Comparison of ENCODE assay signal across 8 cellular contexts in the genomic region with DNA sequence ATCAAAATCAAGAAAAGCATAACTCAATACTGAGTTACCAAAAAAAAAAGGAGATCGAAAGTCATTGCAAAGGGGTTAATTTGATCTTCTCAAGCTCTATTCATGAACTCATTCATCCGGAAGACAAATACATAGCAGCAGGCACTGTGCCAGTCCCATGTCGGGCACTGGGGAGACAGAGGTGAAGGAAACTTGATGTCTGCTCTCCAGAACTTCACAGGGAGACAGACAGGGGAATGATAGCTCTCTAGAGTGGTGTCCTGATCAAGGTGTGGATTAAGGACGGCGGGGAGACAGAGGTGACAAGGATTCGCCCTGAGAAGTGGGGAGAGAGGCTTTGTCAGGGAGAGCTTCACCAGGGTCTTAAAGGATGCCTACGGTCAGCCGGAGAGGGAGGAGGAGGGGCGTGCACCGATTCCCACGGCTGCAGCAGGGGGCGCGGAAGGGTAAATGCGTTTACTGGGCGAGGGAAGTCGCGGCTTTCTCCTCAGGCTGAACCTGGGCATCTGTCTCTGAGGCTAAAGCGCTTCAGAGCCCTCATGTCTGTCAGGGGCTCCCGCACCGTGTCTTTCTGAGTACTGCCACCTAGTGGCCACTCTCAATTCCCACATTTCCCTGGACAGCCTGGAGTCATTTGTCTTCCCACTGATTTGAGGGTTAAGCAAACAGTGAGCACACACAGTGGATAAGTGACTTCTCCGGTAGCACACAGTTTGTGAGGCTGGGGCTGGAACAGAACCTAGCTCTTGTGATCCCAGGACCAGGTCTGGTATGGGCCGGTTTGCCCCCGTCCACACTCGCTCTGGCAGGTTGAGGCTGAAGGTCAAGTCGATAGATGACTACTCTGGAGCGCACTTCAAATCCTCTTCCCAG.
DNase-seq lines count a peak whose midpoint lies in the region; ATAC-seq, FAIRE-seq and TF ChIP-seq lines count a peak whose summit lies in the region.

No MANE protein-coding gene starts in this region.

- DNase-seq in A549 (ENCODE audit: low read depth in 1 of 2, low spot score in 1 of 2) (peak; percentile 67 to 71), NCI-H446 (lab: John Stamatoyannopoulos, UW) (peak; percentile 89 to 94), dedifferentiated amniotic fluid mesenchymal stem cell (ENCODE audit: extremely low spot score) (peak; percentile 79)
- peak; percentile 63 to 65 for DNase-seq in activated CD4-positive, alpha-beta T cell treated with anti-CD3 and anti-CD28 coated beads for 4 hours
- DNase-seq in stimulated activated CD4-positive, alpha-beta T cell treated with anti-CD3 and anti-CD28 coated beads, Interleukin-4, amount 100 ng/mL, for 24 hours, result peak; percentile 75

- no peak overlapping the region for H3K9ac ChIP-seq in liver (ENCODE audit: low read depth in 1 of 2, low read length in 2 of 2)

- H3K27ac ChIP-seq in A549 (peak overlapping the region in 1 of 2 experiments; percentile 70; a peak in 4 of 6 replicates), liver (ENCODE audit: low read depth in 1 of 2, low read length in 2 of 2) (no peak overlapping the region)

- no peak for TF ChIP-seq POLR2A in A549 (IDR thresholded peaks at IDR 0.05; ENCODE audit: low read length)

- H3K4me2 ChIP-seq in A549, result peak overlapping the region; percentile 92

- POLR2A ChIA-PET in A549 (lab: Yijun Ruan, JAX), result interaction anchor here (0.6 to 0.7 kb wide), 2 partner anchors 135 to 153 kb away, joined by 4 to 5 read pairs; a partner anchor contains a TSS

- ATAC-seq in A549 (peak; percentile 94 to 99), GM18519 (IDR thresholded peaks at IDR 0.05; ENCODE audit: low FRiP score, unreplicated experiment) (peak; percentile 71), HG03280 (IDR thresholded peaks at IDR 0.05; ENCODE audit: unreplicated experiment) (peak; percentile 61)

- TF ChIP-seq RAD21 in A549 (conservative IDR thresholded peaks at IDR 0.05 in 1 of 2, IDR thresholded peaks at IDR 0.05 in 1 of 2) (peak; percentile 57 to 64; a peak in 4 of 5 replicates), liver (IDR thresholded peaks at IDR 0.05) (peak; percentile 90 to 95)

- no peak for FAIRE-seq in A549 (lab: Jason Lieb, UNC)

- H3K4me1 ChIP-seq in A549 (no peaks in the 10 kb centered on the region), liver (ENCODE audit: control insufficient read depth in 4 of 4, insufficient read depth in 4 of 4, low read length in 3 of 4) (peaks cover 2 to 24% (median 17%) of the 10 kb centered on the region in 4 donors)

- TF ChIP-seq EP300 in A549 (IDR thresholded peaks at IDR 0.05), result no peak

- H3K4me3 ChIP-seq in A549 (peak overlapping the region; percentile 47), liver (ENCODE audit: low read depth in 1 of 3, low read length in 3 of 3) (peak overlapping the region in 2 of 3 donors; percentile 15 to 24)

- H3K9me3 ChIP-seq in A549, result no peaks in the 10 kb centered on the region
- H3K9me3 ChIP-seq in liver (ENCODE audit: control insufficient read depth in 4 of 4, low read length in 3 of 4), result no peaks in the 10 kb centered on the region

- CTCF ChIA-PET in A549 (lab: Yijun Ruan, JAX), result interaction anchor here (0.5 to 5.6 kb wide), 33 partner anchors 11 to 1140 kb away, joined by 3 to 39 read pairs (median 4); no protein-coding TSS in a partner anchor

- peak; percentile 71 for TF ChIP-seq CTCF in A549 (IDR thresholded peaks at IDR 0.05)
- TF ChIP-seq CTCF in liver (IDR thresholded peaks at IDR 0.05; ENCODE audit: low read depth, low read length, missing input control), result peak; percentile 90

- no peaks in the 10 kb centered on the region for H3K27me3 ChIP-seq in liver (ENCODE audit: control insufficient read depth in 4 of 4, insufficient read depth in 4 of 4, low read length in 3 of 4)

- 7% methylated on average over 19 of the region's 26 CpGs for WGBS in A549 (ENCODE audit: missing lambda C conversion rate)
- WGBS in liver, result 12% methylated on average over 26 of the region's 26 CpGs

- H3K36me3 ChIP-seq in liver (ENCODE audit: control insufficient read depth in 4 of 4, insufficient read depth in 3 of 4, low read depth in 1 of 4, low read length in 3 of 4), result no peaks in the 10 kb centered on the region

TF ChIP-seq in A549, 52 proteins besides CTCF, POLR2A, EP300 and RAD21 (continues in another document):
- TF ChIP-seq SMC3 (IDR thresholded peaks at IDR 0.05) (peak; percentile 73), JUN (IDR thresholded peaks at IDR 0.05) (no peak), KDM1A (IDR thresholded peaks at IDR 0.05; ENCODE audit: low read depth) (no peak), FOSL2 (IDR thresholded peaks at IDR 0.05) (no peak), FOSL2 (CRISPR knock-in tag; IDR thresholded peaks at IDR 0.05) (no peak), POLR2AphosphoS2 (conservative IDR thresholded peaks at IDR 0.05; ENCODE audit: low read length) (no peak), CHD4 (IDR thresholded peaks at IDR 0.05; ENCODE audit: borderline replicate concordance) (no peak), FOXS1 (CRISPR knock-in tag; IDR thresholded peaks at IDR 0.05) (no peak), CHD2 (IDR thresholded peaks at IDR 0.05; ENCODE audit: low read length, partially characterized antibody) (no peak), CBX2 (IDR thresholded peaks at IDR 0.05; ENCODE audit: borderline replicate concordance, low read depth) (no peak), TP53 (CRISPR knock-in tag; IDR thresholded peaks at IDR 0.05) (no peak), HOXB5 (CRISPR knock-in tag; IDR thresholded peaks at IDR 0.05) (0 out of 2 replicates have a peak, but pooled peaks have one; percentile 46), NFE2L2 (conservative IDR thresholded peaks at IDR 0.05; ENCODE audit: low read length) (no peak), PHF8 (IDR thresholded peaks at IDR 0.05; ENCODE audit: borderline replicate concordance, low read depth) (no peak)
- TF ChIP-seq, protein P1, sequence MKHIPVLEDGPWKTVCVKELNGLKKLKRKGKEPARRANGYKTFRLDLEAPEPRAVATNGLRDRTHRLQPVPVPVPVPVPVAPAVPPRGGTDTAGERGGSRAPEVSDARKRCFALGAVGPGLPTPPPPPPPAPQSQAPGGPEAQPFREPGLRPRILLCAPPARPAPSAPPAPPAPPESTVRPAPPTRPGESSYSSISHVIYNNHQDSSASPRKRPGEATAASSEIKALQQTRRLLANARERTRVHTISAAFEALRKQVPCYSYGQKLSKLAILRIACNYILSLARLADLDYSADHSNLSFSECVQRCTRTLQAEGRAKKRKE (CRISPR knock-in tag; IDR thresholded peaks at IDR 0.05; ENCODE audit: low read depth), result no peak
- TF ChIP-seq, protein P2, sequence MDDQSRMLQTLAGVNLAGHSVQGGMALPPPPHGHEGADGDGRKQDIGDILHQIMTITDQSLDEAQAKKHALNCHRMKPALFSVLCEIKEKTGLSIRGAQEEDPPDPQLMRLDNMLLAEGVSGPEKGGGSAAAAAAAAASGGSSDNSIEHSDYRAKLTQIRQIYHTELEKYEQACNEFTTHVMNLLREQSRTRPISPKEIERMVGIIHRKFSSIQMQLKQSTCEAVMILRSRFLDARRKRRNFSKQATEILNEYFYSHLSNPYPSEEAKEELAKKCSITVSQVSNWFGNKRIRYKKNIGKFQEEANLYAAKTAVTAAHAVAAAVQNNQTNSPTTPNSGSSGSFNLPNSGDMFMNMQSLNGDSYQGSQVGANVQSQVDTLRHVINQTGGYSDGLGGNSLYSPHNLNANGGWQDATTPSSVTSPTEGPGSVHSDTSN (IDR thresholded peaks at IDR 0.05), result no peak

TF ChIP-seq in liver, 16 proteins besides CTCF, POLR2A, EP300 and RAD21 (continues in another document):
- TF ChIP-seq NR2F2 (IDR thresholded peaks at IDR 0.05) (peak; percentile 26), YY1 (IDR thresholded peaks at IDR 0.05) (no peak), RXRA (IDR thresholded peaks at IDR 0.05) (peak in 1 of 2 donors; percentile 74), GABPA (IDR thresholded peaks at IDR 0.05 in 1 of 2, conservative IDR thresholded peaks at IDR 0.05 in 1 of 2) (no peak), FOXA1 (IDR thresholded peaks at IDR 0.05) (no peak), SP1 (IDR thresholded peaks at IDR 0.05) (peak; percentile 37), EGR1 (IDR thresholded peaks at IDR 0.05; ENCODE audit: low read depth in 2 of 2) (no peak), HNF4A (conservative IDR thresholded peaks at IDR 0.05) (peak; percentile 17 to 40), JUND (IDR thresholded peaks at IDR 0.05) (peak in 1 of 2 donors; percentile 17), TAF1 (conservative IDR thresholded peaks at IDR 0.05) (no peak), HNF4G (IDR thresholded peaks at IDR 0.05) (no peak), FOXA2 (IDR thresholded peaks at IDR 0.05) (no peak)
- TF ChIP-seq, protein P3, sequence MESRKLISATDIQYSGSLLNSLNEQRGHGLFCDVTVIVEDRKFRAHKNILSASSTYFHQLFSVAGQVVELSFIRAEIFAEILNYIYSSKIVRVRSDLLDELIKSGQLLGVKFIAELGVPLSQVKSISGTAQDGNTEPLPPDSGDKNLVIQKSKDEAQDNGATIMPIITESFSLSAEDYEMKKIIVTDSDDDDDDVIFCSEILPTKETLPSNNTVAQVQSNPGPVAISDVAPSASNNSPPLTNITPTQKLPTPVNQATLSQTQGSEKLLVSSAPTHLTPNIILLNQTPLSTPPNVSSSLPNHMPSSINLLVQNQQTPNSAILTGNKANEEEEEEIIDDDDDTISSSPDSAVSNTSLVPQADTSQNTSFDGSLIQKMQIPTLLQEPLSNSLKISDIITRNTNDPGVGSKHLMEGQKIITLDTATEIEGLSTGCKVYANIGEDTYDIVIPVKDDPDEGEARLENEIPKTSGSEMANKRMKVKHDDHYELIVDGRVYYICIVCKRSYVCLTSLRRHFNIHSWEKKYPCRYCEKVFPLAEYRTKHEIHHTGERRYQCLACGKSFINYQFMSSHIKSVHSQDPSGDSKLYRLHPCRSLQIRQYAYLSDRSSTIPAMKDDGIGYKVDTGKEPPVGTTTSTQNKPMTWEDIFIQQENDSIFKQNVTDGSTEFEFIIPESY (IDR thresholded peaks at IDR 0.05), result no peak
- TF ChIP-seq, protein P4, sequence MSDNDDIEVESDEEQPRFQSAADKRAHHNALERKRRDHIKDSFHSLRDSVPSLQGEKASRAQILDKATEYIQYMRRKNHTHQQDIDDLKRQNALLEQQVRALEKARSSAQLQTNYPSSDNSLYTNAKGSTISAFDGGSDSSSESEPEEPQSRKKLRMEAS (IDR thresholded peaks at IDR 0.05), result no peak
